In genomic region chr21:39634507-39634906, GRCh38 we compare ENCODE assay signal across 22 cellular contexts. TPM values are rescaled to one million over a fixed set of nuclear protein-coding genes. Genes with fewer than 3 reads are reported as not detected.
"Had no signal": no experiment of that assay in that cellular context is flagged by ENCODE, and none has a peak within 500 bp of the region (broad histone marks: within the 10 kb centered on the region; RNA-seq: fewer than 3 reads in every experiment).

No MANE protein-coding gene starts in this region.

- H3K9ac ChIP-seq: parathyroid adenoma had no signal

- H3K4me3 ChIP-seq: skin epidermis, transverse colon had no signal

- H3K4me1 ChIP-seq: parathyroid adenoma had no signal

- H3K36me3 Mint-ChIP-seq: activated naive CD8-positive, alpha-beta T cell treated with anti-CD3 and anti-CD28 coated beads for 36 hours had no signal

- DNase-seq: activated CD4-positive, alpha-beta T cell treated with anti-CD3 and anti-CD28 coated beads for 36 hours; activated CD8-positive, alpha-beta T cell treated with anti-CD3 and anti-CD28 coated beads for 36 hours; activated effector memory CD4-positive, alpha-beta T cell treated with anti-CD3 and anti-CD28 coated beads, Interleukin-2, amount 50 U/mL, for 16 hours; activated naive CD8-positive, alpha-beta T cell treated with anti-CD3 and anti-CD28 coated beads for 36 hours; activated T-cell treated with anti-CD3 and anti-CD28 coated beads, Interleukin-2, amount 50 U/mL, for 48 hours; cerebellar nuclear complex; islet precursor cell; naive thymus-derived CD4-positive, alpha-beta T cell; stimulated activated CD4-positive, alpha-beta T cell treated with anti-CD3 and anti-CD28 coated beads, Interleukin-4, amount 100 ng/mL, for 4 hours; stimulated activated CD8-positive, alpha-beta memory T cell treated with anti-CD3 and anti-CD28 coated beads, Interleukin-4, amount 100 ng/mL, for 48 hours; stimulated activated naive CD4-positive, alpha-beta T cell treated with Interleukin-2 at 50 U/mL for 16 hours; substantia nigra; T-helper 1 cell; T1000; transverse colon had no signal

- H3K27ac ChIP-seq: brain microvascular endothelial cell, parathyroid adenoma, transverse colon had no signal

- H3K4me3 Mint-ChIP-seq: activated CD4-positive, alpha-beta T cell treated with anti-CD3 and anti-CD28 coated beads for 36 hours; activated CD8-positive, alpha-beta T cell treated with anti-CD3 and anti-CD28 coated beads for 36 hours; activated naive CD8-positive, alpha-beta T cell treated with anti-CD3 and anti-CD28 coated beads for 36 hours; dendritic cell treated with granulocyte-macrophage colony-stimulating factor and Interleukin-4, amounts not matched to agents 40 ng/mL and 50 ng/mL, for 4 days; naive thymus-derived CD4-positive, alpha-beta T cell had no signal

- H3K27ac Mint-ChIP-seq: activated CD4-positive, alpha-beta T cell treated with anti-CD3 and anti-CD28 coated beads for 36 hours; activated CD8-positive, alpha-beta T cell treated with anti-CD3 and anti-CD28 coated beads for 36 hours; activated naive CD8-positive, alpha-beta T cell treated with anti-CD3 and anti-CD28 coated beads for 36 hours; dendritic cell treated with granulocyte-macrophage colony-stimulating factor and Interleukin-4, amounts not matched to agents 40 ng/mL and 50 ng/mL, for 4 days; naive thymus-derived CD4-positive, alpha-beta T cell had no signal

- H3K27me3 Mint-ChIP-seq: dendritic cell treated with granulocyte-macrophage colony-stimulating factor and Interleukin-4, amounts not matched to agents 40 ng/mL and 50 ng/mL, for 4 days had no signal

- H3K36me3 ChIP-seq: brain microvascular endothelial cell, transverse colon had no signal

- H3K27me3 ChIP-seq: brain microvascular endothelial cell, transverse colon had no signal

- H3K9me3 ChIP-seq: transverse colon had no signal

- H3K4me1 Mint-ChIP-seq: activated CD4-positive, alpha-beta T cell treated with anti-CD3 and anti-CD28 coated beads for 36 hours; activated naive CD8-positive, alpha-beta T cell treated with anti-CD3 and anti-CD28 coated beads for 36 hours; naive thymus-derived CD4-positive, alpha-beta T cell had no signal

- H2AFZ ChIP-seq: parathyroid adenoma had no signal

- ATAC-seq: activated CD4-positive, alpha-beta T cell treated with anti-CD3 and anti-CD28 coated beads for 36 hours; activated CD8-positive, alpha-beta T cell treated with anti-CD3 and anti-CD28 coated beads for 36 hours; left lobe of liver; naive thymus-derived CD4-positive, alpha-beta T cell had no signal

- H3K9me3 Mint-ChIP-seq: activated CD8-positive, alpha-beta T cell treated with anti-CD3 and anti-CD28 coated beads for 36 hours; activated naive CD8-positive, alpha-beta T cell treated with anti-CD3 and anti-CD28 coated beads for 36 hours; dendritic cell treated with granulocyte-macrophage colony-stimulating factor and Interleukin-4, amounts not matched to agents 40 ng/mL and 50 ng/mL, for 4 days had no signal

- H3K79me2 ChIP-seq: parathyroid adenoma had no signal

RNA-seq across cellular contexts. Expression of gene B3GALT5, which starts 21.8 kb away (rescaled TPM):
- total RNA-seq: activated CD4-positive, alpha-beta T cell treated with anti-CD3 and anti-CD28 coated beads for 36 hours; activated CD8-positive, alpha-beta T cell treated with anti-CD3 and anti-CD28 coated beads for 36 hours; activated naive CD8-positive, alpha-beta T cell treated with anti-CD3 and anti-CD28 coated beads for 36 hours; lung microvascular endothelial cell; mononuclear cell; naive thymus-derived CD4-positive, alpha-beta T cell had no signal
- polyA plus RNA-seq: naive thymus-derived CD4-positive, alpha-beta T cell had no signal
